Comparison of ENCODE assay signal across 7 cellular contexts in the genomic region with DNA sequence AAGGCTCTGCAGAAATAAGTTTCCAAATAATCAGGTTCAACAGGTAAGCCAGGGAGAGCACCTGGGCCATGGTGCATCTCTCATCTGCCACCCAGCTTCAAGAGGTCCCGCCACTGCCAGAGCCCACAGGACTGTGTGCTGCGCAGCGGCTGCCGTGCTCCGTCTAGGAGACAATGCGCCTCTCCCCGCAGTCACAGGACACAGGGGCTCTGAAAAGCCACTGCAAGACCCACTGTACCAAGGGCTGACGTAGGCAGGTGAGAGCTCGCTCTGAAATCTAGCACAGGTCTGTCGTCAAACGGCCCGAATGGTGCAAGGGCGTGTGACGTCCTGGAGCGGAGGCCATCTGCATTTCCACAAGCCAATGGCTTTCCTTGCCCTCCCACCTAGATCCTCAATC.
"Had no signal": no experiment of that assay in that cellular context is flagged by ENCODE, and none has a peak within 500 bp of the region (broad histone marks: within the 10 kb centered on the region; RNA-seq: fewer than 3 reads in every experiment).

No MANE protein-coding gene starts in this region.

- H3K9me3 ChIP-seq: HAP-1 had no signal

- H3K4me2 ChIP-seq: GM23338 had no signal

- H3K36me3 ChIP-seq: HAP-1 had no signal

- DNase-seq: H7, IMR-90, KG1 had no signal

- H3K4me3 ChIP-seq: GM23338, HAP-1, K562 had no signal

- H3K4me1 ChIP-seq: HAP-1 had no signal

- ATAC-seq: GM23338, HCT116, K562 had no signal
